1 cellular context compared by ENCODE assay signal in genomic region chr1:26145041-26145959, GRCh38.
A peak's percentile ranks its signal among the peaks of the same experiment; 100 is the strongest.
TF ChIP-seq lines count a peak whose summit lies in the region.

No MANE protein-coding gene starts in this region.

TF ChIP-seq in H1, 55 proteins besides CTCF, POLR2A, EP300 and RAD21:
- TF ChIP-seq TBP (IDR thresholded peaks at IDR 0.05; ENCODE audit: low read depth, low read length) (peak; percentile 30; the same call in 1 of the 2 replicates), CTBP2 (IDR thresholded peaks at IDR 0.05; ENCODE audit: borderline replicate concordance, insufficient read depth, insufficient read length, low read length) (no peak), HDAC2 (IDR thresholded peaks at IDR 0.05; ENCODE audit: borderline replicate concordance in 1 of 2, low read depth in 2 of 2, low read length in 2 of 2) (0 out of 4 replicates have a peak, but pooled peaks of 1 of the 2 experiments have one; percentile 41), POLR2AphosphoS5 (IDR thresholded peaks at IDR 0.05; ENCODE audit: low read depth, low read length) (no peak), BCL11A (IDR thresholded peaks at IDR 0.05; ENCODE audit: low read depth in 2 of 2, low read length in 2 of 2) (no peak), YY1 (IDR thresholded peaks at IDR 0.05; ENCODE audit: low read depth, low read length) (0 out of 2 replicates have a peak, but pooled peaks have one; percentile 25), EGR1 (IDR thresholded peaks at IDR 0.05; ENCODE audit: borderline replicate concordance, low read depth, low read length) (0 out of 2 replicates have a peak, but pooled peaks have one; percentile 29), JUN (IDR thresholded peaks at IDR 0.05; ENCODE audit: low read depth, low read length) (no peak), FOSL1 (IDR thresholded peaks at IDR 0.05; ENCODE audit: insufficient read depth, low read depth, low read length) (no peak), GABPA (IDR thresholded peaks at IDR 0.05; ENCODE audit: borderline replicate concordance, insufficient read depth, low read length) (peak; percentile 29; the same call in 1 of the 2 replicates)
TF ChIP-seq in H1: peak in this region for 5.
